ENCODE assay signal across 11 cellular contexts in the genomic region with DNA sequence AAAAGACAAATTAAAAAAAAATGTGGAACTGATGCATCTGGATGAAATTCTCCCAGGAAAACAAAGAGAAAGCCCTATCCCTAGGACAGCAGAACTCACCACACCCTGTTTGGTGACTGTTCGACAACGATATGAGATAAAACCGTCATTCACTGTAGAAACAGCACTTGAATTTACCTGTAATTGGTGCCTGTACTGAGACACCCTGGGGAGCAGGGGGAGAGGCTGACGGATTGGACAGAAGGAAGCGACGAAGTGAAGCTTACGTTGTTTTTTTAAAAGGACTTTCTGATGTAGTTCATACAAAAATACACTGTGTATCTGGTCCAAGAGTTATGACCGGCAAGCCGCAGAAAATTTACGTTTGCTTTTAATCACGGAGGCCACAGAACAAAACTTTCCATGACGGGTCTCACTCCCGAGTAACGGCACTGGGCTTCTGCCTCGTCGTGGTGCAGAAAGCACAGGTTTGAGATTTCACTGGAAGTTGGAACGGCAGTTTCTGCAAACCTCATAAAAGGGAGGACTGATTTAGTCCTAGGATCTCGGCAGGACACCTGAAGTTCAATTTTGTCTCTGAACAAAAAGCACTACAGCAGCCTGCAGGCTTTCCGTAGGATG. TPM values are rescaled to one million over a fixed set of nuclear protein-coding genes. Genes with fewer than 3 reads are reported as not detected.
DNase-seq lines count a peak whose midpoint lies in the region; ATAC-seq and FAIRE-seq lines count a peak whose summit lies in the region.
"Had no signal": no experiment of that assay in that cellular context is flagged by ENCODE, and none has a peak within 500 bp of the region (broad histone marks: within the 10 kb centered on the region; RNA-seq: fewer than 3 reads in every experiment).

No MANE protein-coding gene starts in this region.

- no peak overlapping the region for H2BK12ac ChIP-seq in trophoblast cell (ENCODE audit: low read length)

- peak overlapping the region; percentile 38 to 61 for H3K27ac ChIP-seq in esophagus (ENCODE audit: low read depth in 2 of 2, low read length in 1 of 2)
- no peak overlapping the region for H3K27ac ChIP-seq in trophoblast cell (ENCODE audit: low read depth, low read length)

- no peak overlapping the region for H2BK5ac ChIP-seq in trophoblast cell (ENCODE audit: low read depth, low read length, poor library complexity)

- peak overlapping the region; percentile 18 for H3K4ac ChIP-seq in trophoblast cell (ENCODE audit: low read depth, low read length)

- peaks cover 2 to 3% of the 10 kb centered on the region in 2 donors for H3K4me1 ChIP-seq in esophagus (ENCODE audit: control insufficient read depth in 2 of 2, insufficient read depth in 2 of 2, low read length in 1 of 2)
- peaks cover 8 to 14% of the 10 kb centered on the region in 2 experiments for H3K4me1 ChIP-seq in trophoblast cell (ENCODE audit: control insufficient read depth in 1 of 2, insufficient read depth in 2 of 2, low read length in 2 of 2)

- no peak overlapping the region for H3K14ac ChIP-seq in trophoblast cell (ENCODE audit: low read length)

- H2AFZ ChIP-seq in trophoblast cell (ENCODE audit: insufficient read depth, low read length, poor library complexity) = no peak overlapping the region

- H3K4me2 ChIP-seq in trophoblast cell (ENCODE audit: low read length) = no peak overlapping the region

- no peak overlapping the region for H3K23ac ChIP-seq in trophoblast cell (ENCODE audit: low read length)

- no peak for FAIRE-seq in frontal cortex (lab: Jason Lieb, UNC)

- no peaks in the 10 kb centered on the region for H3K9me3 ChIP-seq in esophagus (ENCODE audit: control insufficient read depth in 2 of 2, insufficient read depth in 1 of 2, low read depth in 1 of 2, low read length in 1 of 2)
- H3K9me3 ChIP-seq in trophoblast cell (ENCODE audit: insufficient read depth, low read depth, low read length) = no peaks in the 10 kb centered on the region

- ATAC-seq in GM21528 (IDR thresholded peaks at IDR 0.05; ENCODE audit: low FRiP score, unreplicated experiment) = no peak
- ATAC-seq in HG02678 (IDR thresholded peaks at IDR 0.05; ENCODE audit: unreplicated experiment) = no peak

- H3K18ac ChIP-seq in trophoblast cell (ENCODE audit: low read length) = no peak overlapping the region

- peaks cover 19% of the 10 kb centered on the region for H3K79me2 ChIP-seq in trophoblast cell (ENCODE audit: control insufficient read depth, insufficient read depth, low read length, poor library complexity)

- H3K27me3 ChIP-seq in esophagus (ENCODE audit: control insufficient read depth in 1 of 2, insufficient read depth in 2 of 2, low read length in 2 of 2) (no peaks in the 10 kb centered on the region), trophoblast cell (ENCODE audit: insufficient read depth, low read length) (no peaks in the 10 kb centered on the region)

- 49 to 62% methylated on average over 19 of the region's 19 CpGs for WGBS in esophagus, 2 donors
- no CpG with 5 or more reads among the region's 19 CpGs for WGBS in trophoblast cell (ENCODE audit: extremely low coverage, insufficient coverage, insufficient read length)

- H3K4me3 ChIP-seq in esophagus (ENCODE audit: low read depth in 1 of 2, low read length in 2 of 2) (no peak overlapping the region), trophoblast cell (ENCODE audit: low read depth, low read length) (no peak overlapping the region)

- no peak overlapping the region for H4K91ac ChIP-seq in trophoblast cell (ENCODE audit: low read depth, low read length)

- H3K36me3 ChIP-seq in esophagus (ENCODE audit: control insufficient read depth in 2 of 2, insufficient read depth in 2 of 2, low read length in 1 of 2) (peaks cover 0 to 3% of the 10 kb centered on the region in 2 donors), trophoblast cell (ENCODE audit: control insufficient read depth in 1 of 2, insufficient read depth in 2 of 2, low read length in 2 of 2) (peaks cover 0 to 2% of the 10 kb centered on the region in 2 experiments)

- no peak overlapping the region for H2BK120ac ChIP-seq in trophoblast cell (ENCODE audit: insufficient read depth, low read length, poor library complexity)

- DNase-seq in EH (ENCODE audit: low read depth) (peak; percentile 68), NCI-H2227 (lab: John Stamatoyannopoulos, UW; ENCODE audit: unreplicated experiment) (peak; percentile 53), trophoblast cell (no peak), frontal cortex (ENCODE audit: low spot score in 2 of 2) (no peak), GM19240 (ENCODE audit: insufficient read length, low spot score) (no peak)
- DNase-seq: activated T-cell treated with anti-CD3 and anti-CD28 coated beads, Interleukin-2, amount 50 U/mL, for 48 hours; GDM1; naive B cell had no signal

- H2AK5ac ChIP-seq in trophoblast cell (ENCODE audit: low read length) = no peak overlapping the region

- H4K8ac ChIP-seq in trophoblast cell (ENCODE audit: low read depth, low read length) = no peak overlapping the region

- no peak overlapping the region for H3K9ac ChIP-seq in trophoblast cell (ENCODE audit: low read length)

- no peak overlapping the region for H4K12ac ChIP-seq in trophoblast cell (ENCODE audit: low read depth, low read length)

- H3K79me1 ChIP-seq in trophoblast cell (ENCODE audit: low read length) = no peaks in the 10 kb centered on the region

RNA-seq across cellular contexts. Expression of a gene that starts 9.7 kb away (rescaled TPM):
- polyA plus RNA-seq in esophagus = 10 to 100 TPM; 10.1 to 24.0 TPM
- 57.9 and 59.2 TPM in 2 replicates for polyA plus RNA-seq in trophoblast cell (2013)
- 18.3 TPM for total RNA-seq in frontal cortex

RNA-seq across cellular contexts. Expression of a gene that starts 27.1 kb away (rescaled TPM):
- polyA plus RNA-seq in esophagus = 1 to 10 TPM; 5.0 to 9.3 TPM
- polyA plus RNA-seq in trophoblast cell (2013) = 10.6 and 10.9 TPM in 2 replicates
- 13.5 TPM for total RNA-seq in frontal cortex

Comparison
In these comparisons a context has a peak if more than half of its experiments do, and no peak if none do; other contexts are left out.
1. DNase-seq: peak in EH (single experiment) and NCI-H2227 (single experiment); none in trophoblast cell (0 of 2), frontal cortex (0 of 2) and GM19240 (single experiment).